7 cellular contexts compared by ENCODE assay signal in genomic region chr12:22851532-22851931, GRCh38.
"Had no signal": no experiment of that assay in that cellular context is flagged by ENCODE, and none has a peak within 500 bp of the region (broad histone marks: within the 10 kb centered on the region; RNA-seq: fewer than 3 reads in every experiment).

No MANE protein-coding gene starts in this region.

- H3K4me3 ChIP-seq: GM23338 had no signal

- H3K4me3 Mint-ChIP-seq: GM23338, H9, HFFc6, IgD-negative memory B cell had no signal

- H3K9me3 Mint-ChIP-seq: H9, HFFc6, IgD-negative memory B cell had no signal

- H3K27ac Mint-ChIP-seq: GM23338, HFFc6, IgD-negative memory B cell had no signal

- H3K27ac ChIP-seq: HL-60 had no signal

- DNase-seq: H9, HCEC 1CT, HFFc6, KG1 had no signal

- H3K4me1 Mint-ChIP-seq: IgD-negative memory B cell had no signal
